In genomic region chr7:4774007-4774406, GRCh38 we compare ENCODE assay signal across 10 cellular contexts. TPM values are rescaled to one million over a fixed set of nuclear protein-coding genes. Genes with fewer than 3 reads are reported as not detected.
DNase-seq lines count a peak whose midpoint lies in the region; ATAC-seq and TF ChIP-seq lines count a peak whose summit lies in the region.
"Had no signal": no experiment of that assay in that cellular context is flagged by ENCODE, and none has a peak within 500 bp of the region (broad histone marks: within the 10 kb centered on the region; RNA-seq: fewer than 3 reads in every experiment).

No MANE protein-coding gene starts in this region.

- H2AFZ ChIP-seq in neuron (ENCODE audit: low read depth, low read length) = no peak overlapping the region

- no peak overlapping the region for H3K27ac ChIP-seq in CD8-positive, alpha-beta memory T cell (ENCODE audit: low read depth, low read length)

- peaks cover 0 to 2% of the 10 kb centered on the region in 2 donors for H3K27me3 Mint-ChIP-seq in CD8-positive, alpha-beta memory T cell
- H3K27me3 Mint-ChIP-seq in brain = peaks cover 6% of the 10 kb centered on the region

- no peak for DNase-seq in CD8-positive, alpha-beta memory T cell
- DNase-seq in LNCaP clone FGC (ENCODE audit: low read depth) = no peak
- no peak for DNase-seq in GM03348 (ENCODE audit: low spot score)
- no peak for DNase-seq in stimulated activated CD4-positive, alpha-beta T cell treated with anti-CD3 and anti-CD28 coated beads, Interleukin-4, amount 100 ng/mL, for 4 hours
- DNase-seq: left colon; stimulated activated naive CD4-positive, alpha-beta T cell treated with Interleukin-2 at 50 U/mL for 16 hours had no signal

- peaks cover 32% of the 10 kb centered on the region for H3K4me1 ChIP-seq in CD8-positive, alpha-beta memory T cell (ENCODE audit: insufficient read depth, low read length)
- peaks cover 18% of the 10 kb centered on the region for H3K4me1 ChIP-seq in neuron (ENCODE audit: insufficient read depth, low read length)

- H3K27ac Mint-ChIP-seq in CD8-positive, alpha-beta memory T cell = peak overlapping the region in 7 of 8 donors; percentile 87 to 99 (median 98)
- H3K27ac Mint-ChIP-seq in brain = peak overlapping the region; percentile 86 to 98 (median 96)

- peak overlapping the region; percentile 97 to 99 (median 99) for H3K4me3 Mint-ChIP-seq in CD8-positive, alpha-beta memory T cell
- H3K4me3 Mint-ChIP-seq in brain = peak overlapping the region; percentile 97 to 99 (median 98)

- H3K9me3 ChIP-seq in CD8-positive, alpha-beta memory T cell (ENCODE audit: low read length) = no peaks in the 10 kb centered on the region
- H3K9me3 ChIP-seq in neuron (ENCODE audit: low read length) = no peaks in the 10 kb centered on the region

- TF ChIP-seq CTCF in LNCaP clone FGC (IDR thresholded peaks at IDR 0.05; ENCODE audit: control insufficient read depth, extremely low read depth, insufficient read depth) (no peak), brain (conservative IDR thresholded peaks at IDR 0.05) (no peak)

- H3K9me3 Mint-ChIP-seq in CD8-positive, alpha-beta memory T cell = no peaks in the 10 kb centered on the region
- H3K9me3 Mint-ChIP-seq in brain = no peaks in the 10 kb centered on the region

- no peak overlapping the region for H3K4me3 ChIP-seq in CD8-positive, alpha-beta memory T cell (ENCODE audit: low read length)
- H3K4me3 ChIP-seq in LNCaP clone FGC (ENCODE audit: low read depth, low read length) (peak overlapping the region; percentile 76), neuron (ENCODE audit: low read length) (peak overlapping the region; percentile 82)

- POLR2A ChIA-PET in CD8-positive, alpha-beta memory T cell (lab: Charles Lee) = no interaction called here

- ATAC-seq in GM21576 (IDR thresholded peaks at IDR 0.05; ENCODE audit: unreplicated experiment) (no peak), esophagus mucosa (no peak)

- H3K4me1 Mint-ChIP-seq in CD8-positive, alpha-beta memory T cell = peaks cover 37 to 56% (median 46%) of the 10 kb centered on the region in 3 donors
- H3K4me1 Mint-ChIP-seq in brain = peaks cover 50% of the 10 kb centered on the region

- no peaks in the 10 kb centered on the region for H3K27me3 ChIP-seq in CD8-positive, alpha-beta memory T cell (ENCODE audit: insufficient read depth, low read length, poor library complexity, severe bottlenecking)
- H3K27me3 ChIP-seq in neuron (ENCODE audit: insufficient read depth, low read length) = no peaks in the 10 kb centered on the region

- CTCF ChIA-PET in CD8-positive, alpha-beta memory T cell (lab: Charles Lee) = interaction anchor here (0.8 kb wide), 1 partner anchor 20 kb away, joined by 3 read pairs; no protein-coding TSS in a partner anchor

- peaks cover 0 to 28% (median 2%) of the 10 kb centered on the region in 3 donors for H3K36me3 Mint-ChIP-seq in CD8-positive, alpha-beta memory T cell
- no peaks in the 10 kb centered on the region for H3K36me3 Mint-ChIP-seq in brain

- H3K36me3 ChIP-seq in CD8-positive, alpha-beta memory T cell (ENCODE audit: insufficient read depth, low read length) = no peaks in the 10 kb centered on the region
- H3K36me3 ChIP-seq in neuron (ENCODE audit: insufficient read depth, low read length) = peaks cover 3% of the 10 kb centered on the region

RNA-seq across cellular contexts. Expression of gene AP5Z1, which starts 1.4 kb away (rescaled TPM):
- 10 to 100 TPM; 47.8 to 49.8 TPM for total RNA-seq in CD8-positive, alpha-beta memory T cell
- 38.9 TPM for polyA plus RNA-seq in CD8-positive, alpha-beta memory T cell
- polyA plus RNA-seq in brain (ENCODE audit: insufficient read depth, low read depth, low replicate concordance) = 19.5 TPM
- total RNA-seq in esophagus mucosa = 18.0 TPM
